In the genomic region with DNA sequence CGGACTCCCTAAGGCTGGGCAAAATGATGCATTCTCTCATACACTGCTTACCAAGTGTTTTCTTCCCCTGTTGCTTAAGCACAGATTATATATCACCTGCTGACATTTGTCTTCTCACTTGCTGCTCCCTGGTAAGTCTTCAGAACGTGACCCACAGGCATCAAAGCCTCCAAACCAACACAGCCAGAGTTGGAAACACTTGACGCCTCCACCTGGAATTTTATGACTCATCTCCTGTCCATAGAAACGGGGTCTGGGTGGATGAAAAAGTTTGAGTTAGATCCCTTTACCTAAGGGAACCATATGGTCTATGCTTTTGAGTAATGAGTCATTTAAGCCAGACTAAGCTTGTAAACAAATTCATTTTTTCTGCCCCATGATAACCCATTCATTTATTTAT, we compare ENCODE assay signal across 21 cellular contexts.
A peak's percentile ranks its signal among the peaks of the same experiment; 100 is the strongest.
DNase-seq lines count a peak whose midpoint lies in the region; ATAC-seq, FAIRE-seq and TF ChIP-seq lines count a peak whose summit lies in the region.
"Had no signal": no experiment of that assay in that cellular context is flagged by ENCODE, and none has a peak within 500 bp of the region (broad histone marks: within the 10 kb centered on the region; RNA-seq: fewer than 3 reads in every experiment).

No MANE protein-coding gene starts in this region.

- 46% methylated on average over 4 of the region's 4 CpGs for WGBS in right cardiac atrium

- H3K36me3 ChIP-seq in A673 (ENCODE audit: insufficient read depth, low read length, poor library complexity, severe bottlenecking) = no peaks in the 10 kb centered on the region
- no peaks in the 10 kb centered on the region for H3K36me3 ChIP-seq in RWPE2 (ENCODE audit: low read depth)
- H3K36me3 ChIP-seq in keratinocyte (ENCODE audit: control insufficient read depth in 2 of 2, extremely low read depth in 1 of 2, insufficient read depth in 2 of 2, low read length in 2 of 2) = no peaks in the 10 kb centered on the region
- no peaks in the 10 kb centered on the region for H3K36me3 ChIP-seq in lower lobe of right lung
- H3K36me3 ChIP-seq: spleen had no signal

- H3K9me3 ChIP-seq in A673 (ENCODE audit: low read depth, low read length, poor library complexity, severe bottlenecking) (no peaks in the 10 kb centered on the region), RWPE2 (ENCODE audit: severe bottlenecking) (no peaks in the 10 kb centered on the region), keratinocyte (ENCODE audit: control insufficient read depth, low read depth, low read length) (no peaks in the 10 kb centered on the region), lower lobe of right lung (no peaks in the 10 kb centered on the region), right cardiac atrium (ENCODE audit: control insufficient read depth, low read length) (no peaks in the 10 kb centered on the region)

- H3K27ac ChIP-seq in A673 (ENCODE audit: low read depth, low read length, poor library complexity, severe bottlenecking) (peak overlapping the region; percentile 75), RWPE2 (ENCODE audit: poor library complexity, severe bottlenecking) (no peak overlapping the region), keratinocyte (ENCODE audit: control insufficient read depth, insufficient read depth, low read length) (no peak overlapping the region), lower lobe of right lung (no peak overlapping the region), right cardiac atrium (ENCODE audit: low read length) (no peak overlapping the region)
- H3K27ac ChIP-seq: epithelial cell of prostate, spleen had no signal

- DNase-seq in A673 (ENCODE audit: low spot score) (peak; percentile 44), HFF-Myc (ENCODE audit: extremely low read depth, low read depth) (peak; percentile 36), RWPE2 (ENCODE audit: low spot score) (no peak), keratinocyte (ENCODE audit: low read depth, low spot score) (peak; percentile 13), lower lobe of right lung (no peak), right cardiac atrium (no peak)
- DNase-seq in activated CD4-positive, alpha-beta T cell treated with anti-CD3 and anti-CD28 coated beads, Interleukin-2, amount 10 ng/mL, durations not matched to agents 24 days and 14 days = no peak
- DNase-seq: activated CD8-positive, alpha-beta memory T cell treated with anti-CD3 and anti-CD28 coated beads for 24 hours; activated naive CD8-positive, alpha-beta T cell treated with anti-CD3 and anti-CD28 coated beads for 36 hours; CD4-positive, alpha-beta memory T cell; cortex of kidney; NCI-H1092; NCI-H2081; NCI-H526 treated with DMSO at 0.1 percent for 48 hours; spleen had no signal

- CTCF ChIA-PET in A673 (lab: Charles Lee) = no interaction called here

- TF ChIP-seq CTCF in A673 (conservative IDR thresholded peaks at IDR 0.05; ENCODE audit: low read depth, low read length) (no peak), HFF-Myc (IDR thresholded peaks at IDR 0.05; ENCODE audit: low read depth, low read length, missing control alignments) (no peak), RWPE2 (IDR thresholded peaks at IDR 0.05; ENCODE audit: poor library complexity, severe bottlenecking) (no peak), keratinocyte (optimal IDR thresholded peaks at IDR 0.05 in 1 of 3, IDR thresholded peaks at IDR 0.05 in 1 of 3, conservative IDR thresholded peaks at IDR 0.05 in 1 of 3; ENCODE audit: extremely low read depth in 1 of 3, insufficient read depth in 2 of 3, low read length in 3 of 3) (no peak), lower lobe of right lung (IDR thresholded peaks at IDR 0.05) (no peak)

- dilution Hi-C loops in keratinocyte (cut with MboI; ENCODE audit: extremely low pct_ligation_motif_present, low sequenced_read_pairs) = no loop called here

- BruUV-seq in A673 (replicated peaks; lab: Mats Ljungman, UMichigan) = no TSS peak

- no peaks in the 10 kb centered on the region for H3K79me2 ChIP-seq in keratinocyte (ENCODE audit: control insufficient read depth, insufficient read depth, low read length)

- no peaks in the 10 kb centered on the region for H3K9me1 ChIP-seq in keratinocyte (ENCODE audit: control insufficient read depth, extremely low read depth, insufficient read depth, low read length)

- H4K20me1 ChIP-seq in keratinocyte (ENCODE audit: control insufficient read depth, extremely low read depth, insufficient read depth, low read length) = no peaks in the 10 kb centered on the region

- peaks cover 14% of the 10 kb centered on the region for H3K4me1 ChIP-seq in A673 (ENCODE audit: insufficient read depth, low read length, poor library complexity, severe bottlenecking)
- H3K4me1 ChIP-seq in RWPE2 (ENCODE audit: insufficient read depth, poor library complexity, severe bottlenecking) = peaks cover 4% of the 10 kb centered on the region
- H3K4me1 ChIP-seq in keratinocyte (ENCODE audit: control insufficient read depth, extremely low read depth, insufficient read depth, low read length) = no peaks in the 10 kb centered on the region
- H3K4me1 ChIP-seq in lower lobe of right lung = no peaks in the 10 kb centered on the region
- H3K4me1 ChIP-seq in right cardiac atrium (ENCODE audit: control insufficient read depth, insufficient read depth, low read length) = no peaks in the 10 kb centered on the region
- H3K4me1 ChIP-seq: spleen had no signal

- H3K4me3 ChIP-seq in A673 (ENCODE audit: low read depth, low read length, poor library complexity, severe bottlenecking) (no peak overlapping the region), HFF-Myc (replicated peaks; ENCODE audit: low read depth, low read length) (no peak overlapping the region), RWPE2 (ENCODE audit: severe bottlenecking) (no peak overlapping the region), keratinocyte (ENCODE audit: control insufficient read depth in 2 of 3, extremely low read depth in 1 of 3, insufficient read depth in 2 of 3, low read depth in 1 of 3, low read length in 3 of 3) (no peak overlapping the region), lower lobe of right lung (no peak overlapping the region), right cardiac atrium (ENCODE audit: low read length) (no peak overlapping the region)
- H3K4me3 ChIP-seq: spleen had no signal

- intact Hi-C loops in A673 (cut with micrococcal nuclease; ENCODE audit: unreplicated experiment) = no loop called here
- intact Hi-C loops in lower lobe of right lung (cut with DNase I) = no loop called here
- intact Hi-C loops in right cardiac atrium (cut with DNase I) = no loop called here
- intact Hi-C loops in activated CD4-positive, alpha-beta T cell treated with anti-CD3 and anti-CD28 coated beads, Interleukin-2, amount 10 ng/mL, durations not matched to agents 24 days and 14 days (cut with micrococcal nuclease) = no loop called here

- H3K36me3 Mint-ChIP-seq in activated CD4-positive, alpha-beta T cell treated with anti-CD3 and anti-CD28 coated beads, Interleukin-2, amount 10 ng/mL, durations not matched to agents 24 days and 14 days (ENCODE audit: low read depth) = no peaks in the 10 kb centered on the region
- H3K36me3 Mint-ChIP-seq: activated naive CD8-positive, alpha-beta T cell treated with anti-CD3 and anti-CD28 coated beads for 36 hours; CD4-positive, alpha-beta memory T cell had no signal

- POLR2A ChIA-PET in A673 (lab: Charles Lee; ENCODE audit: low non-redundant PET) = interaction anchor here (0.7 kb wide), 1 partner anchor 814 kb away, joined by 3 read pairs; no protein-coding TSS in a partner anchor

- peaks cover 3% of the 10 kb centered on the region for H3K9me3 Mint-ChIP-seq in activated CD4-positive, alpha-beta T cell treated with anti-CD3 and anti-CD28 coated beads, Interleukin-2, amount 10 ng/mL, durations not matched to agents 24 days and 14 days

- peak; percentile 88 for ATAC-seq in RWPE2 (ENCODE audit: low read depth)
- ATAC-seq in lower lobe of right lung = no peak
- ATAC-seq in right cardiac atrium = no peak
- no peak for ATAC-seq in HG03097 (IDR thresholded peaks at IDR 0.05; ENCODE audit: low FRiP score, unreplicated experiment)
- ATAC-seq: left lobe of liver had no signal

- H3K4me1 Mint-ChIP-seq in activated CD4-positive, alpha-beta T cell treated with anti-CD3 and anti-CD28 coated beads, Interleukin-2, amount 10 ng/mL, durations not matched to agents 24 days and 14 days = no peaks in the 10 kb centered on the region
- H3K4me1 Mint-ChIP-seq: activated naive CD8-positive, alpha-beta T cell treated with anti-CD3 and anti-CD28 coated beads for 36 hours; CD4-positive, alpha-beta memory T cell had no signal

- no peak overlapping the region for H3K27ac Mint-ChIP-seq in activated CD4-positive, alpha-beta T cell treated with anti-CD3 and anti-CD28 coated beads, Interleukin-2, amount 10 ng/mL, durations not matched to agents 24 days and 14 days
- H3K27ac Mint-ChIP-seq: activated naive CD8-positive, alpha-beta T cell treated with anti-CD3 and anti-CD28 coated beads for 36 hours; activated T-helper 1 cell treated with anti-CD3 and anti-CD28 coated beads, Interleukin-12 subunit alpha, Interleukin-12 subunit beta, Interleukin-2, Interleukin-4 antibody, amounts not matched to agents 30 ng/mL and 10 ng/mL and 1 ng/mL, durations not matched to agents 14 hours and 24 hours and 36 hours; CD4-positive, alpha-beta memory T cell had no signal

- FAIRE-seq in keratinocyte (lab: Jason Lieb, UNC) = no peak
- FAIRE-seq: frontal cortex, GM18507 had no signal

- no peak overlapping the region for H3K4me3 Mint-ChIP-seq in activated CD4-positive, alpha-beta T cell treated with anti-CD3 and anti-CD28 coated beads, Interleukin-2, amount 10 ng/mL, durations not matched to agents 24 days and 14 days
- H3K4me3 Mint-ChIP-seq: activated naive CD8-positive, alpha-beta T cell treated with anti-CD3 and anti-CD28 coated beads for 36 hours; activated T-helper 1 cell treated with anti-CD3 and anti-CD28 coated beads, Interleukin-12 subunit alpha, Interleukin-12 subunit beta, Interleukin-2, Interleukin-4 antibody, amounts not matched to agents 30 ng/mL and 10 ng/mL and 1 ng/mL, durations not matched to agents 14 hours and 24 hours and 36 hours; CD4-positive, alpha-beta memory T cell had no signal

- no peaks in the 10 kb centered on the region for H3K27me3 Mint-ChIP-seq in activated CD4-positive, alpha-beta T cell treated with anti-CD3 and anti-CD28 coated beads, Interleukin-2, amount 10 ng/mL, durations not matched to agents 24 days and 14 days

- H3K27me3 ChIP-seq in A673 (replicated peaks; ENCODE audit: insufficient read depth, low read depth, low read length, poor library complexity) (no peaks in the 10 kb centered on the region), RWPE2 (ENCODE audit: insufficient read depth, poor library complexity, severe bottlenecking) (no peaks in the 10 kb centered on the region), keratinocyte (ENCODE audit: control insufficient read depth, extremely low read depth, insufficient read depth, low read length) (no peaks in the 10 kb centered on the region), lower lobe of right lung (ENCODE audit: low read depth) (no peaks in the 10 kb centered on the region), right cardiac atrium (ENCODE audit: control insufficient read depth, insufficient read depth) (no peaks in the 10 kb centered on the region)
- H3K27me3 ChIP-seq: spleen had no signal

- H3K9ac ChIP-seq in keratinocyte (ENCODE audit: control insufficient read depth, extremely low read depth, insufficient read depth, low read length) = no peak overlapping the region

- H2AFZ ChIP-seq in keratinocyte (ENCODE audit: control insufficient read depth, low read length) = no peak overlapping the region

- H3K4me2 ChIP-seq in keratinocyte (ENCODE audit: control insufficient read depth, extremely low read depth, insufficient read depth, low read depth, low read length) = no peak overlapping the region

Comparison
In these comparisons a context has a peak if more than half of its experiments do, and no peak if none do; other contexts are left out.
1. DNase-seq: peak in A673 (single experiment), HFF-Myc (single experiment) and keratinocyte (single experiment); none in RWPE2 (single experiment), lower lobe of right lung (single experiment), right cardiac atrium (0 of 3) and activated CD4-positive, alpha-beta T cell treated with anti-CD3 and anti-CD28 coated beads, Interleukin-2, amount 10 ng/mL, durations not matched to agents 24 days and 14 days (single experiment).